In the genomic region with DNA sequence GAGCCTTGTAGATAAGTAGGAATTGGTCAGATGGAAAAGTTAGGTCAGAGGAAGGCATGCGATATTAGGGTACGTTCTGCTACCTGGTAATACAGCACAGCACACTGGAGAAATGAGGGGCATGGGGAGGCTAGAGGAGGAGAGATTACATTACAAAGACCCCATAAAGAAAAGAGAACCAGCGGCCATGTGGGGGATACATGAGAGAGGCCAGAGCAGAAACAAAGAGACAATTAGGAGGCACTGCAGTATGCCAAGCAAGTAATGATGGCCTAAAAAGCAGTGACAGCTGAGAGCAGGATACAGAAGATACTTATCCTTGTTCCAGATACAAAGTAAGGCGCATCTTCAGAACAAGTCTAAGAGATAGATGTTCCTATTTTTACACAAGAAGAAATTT, we compare ENCODE assay signal across 29 cellular contexts.
"Had no signal": no experiment of that assay in that cellular context is flagged by ENCODE, and none has a peak within 500 bp of the region (broad histone marks: within the 10 kb centered on the region; RNA-seq: fewer than 3 reads in every experiment).

No MANE protein-coding gene starts in this region.

- H3K27me3 Mint-ChIP-seq: activated CD4-positive, alpha-beta memory T cell treated with anti-CD3 and anti-CD28 coated beads for 36 hours; activated naive CD4-positive, alpha-beta T cell treated with anti-CD3 and anti-CD28 coated beads, Interleukin-2, amount 10 ng/mL, durations not matched to agents 7 days and 5 days; activated naive CD8-positive, alpha-beta T cell treated with anti-CD3 and anti-CD28 coated beads, Interleukin-2, amount 10 ng/mL, durations not matched to agents 7 days and 5 days; brain; T-helper 17 cell had no signal

- ATAC-seq: heart left ventricle; natural killer cell treated with Interleukin-12 subunit alpha and Interleukin-12 subunit beta and Interleukin-15 and Interleukin-18, amount 100 ng/mL, for 72 hours; T-helper 17 cell had no signal

- H3K4me1 Mint-ChIP-seq: activated CD4-positive, alpha-beta T cell treated with anti-CD3 and anti-CD28 coated beads, Interleukin-2, amount 10 ng/mL, durations not matched to agents 24 days and 14 days; activated naive CD4-positive, alpha-beta T cell treated with anti-CD3 and anti-CD28 coated beads, Interleukin-2, amount 10 ng/mL, durations not matched to agents 7 days and 5 days; activated naive CD8-positive, alpha-beta T cell treated with anti-CD3 and anti-CD28 coated beads, Interleukin-2, amount 10 ng/mL, durations not matched to agents 7 days and 5 days; T-helper 17 cell had no signal

- H3K9me3 ChIP-seq: ascending aorta, left ventricle myocardium inferior, tibial nerve had no signal

- DNase-seq: activated CD4-positive, alpha-beta memory T cell treated with anti-CD3 and anti-CD28 coated beads for 36 hours; activated CD4-positive, alpha-beta T cell treated with anti-CD3 and anti-CD28 coated beads, Interleukin-2, amount 10 ng/mL, durations not matched to agents 24 days and 14 days; activated CD4-positive, CD25-positive, alpha-beta regulatory T cell treated with anti-CD3 and anti-CD28 coated beads, Interleukin-2, amount 50 U/mL, for 72 hours; activated CD8-positive, alpha-beta memory T cell treated with anti-CD3 and anti-CD28 coated beads, Interleukin-2, amount 50 U/mL, for 4 hours; activated gamma-delta T cell; activated naive CD4-positive, alpha-beta T cell treated with anti-CD3 and anti-CD28 coated beads, Interleukin-2, amount 10 ng/mL, durations not matched to agents 7 days and 5 days; activated naive CD8-positive, alpha-beta T cell treated with anti-CD3 and anti-CD28 coated beads, Interleukin-2, amount 10 ng/mL, durations not matched to agents 7 days and 5 days; activated T-cell treated with anti-CD3 and anti-CD28 coated beads, Interleukin-2, amount 50 U/mL, for 1 hour; dorsolateral prefrontal cortex; effector memory CD4-positive, alpha-beta T cell; heart left ventricle; hypothalamus; left ventricle myocardium inferior; mesendoderm; stimulated activated CD4-positive, alpha-beta T cell treated with anti-CD3 and anti-CD28 coated beads, Interleukin-15, amount 100 ng/mL, for 24 hours; stimulated activated CD4-positive, alpha-beta T cell treated with anti-CD3 and anti-CD28 coated beads, Interleukin-2, amount 100 ng/mL, for 24 hours; stimulated activated naive CD4-positive, alpha-beta T cell treated with Interleukin-2 at 50 U/mL for 16 hours; T-helper 17 cell; T1000; WERI-Rb-1 had no signal

- H3K4me3 Mint-ChIP-seq: activated CD4-positive, alpha-beta memory T cell treated with anti-CD3 and anti-CD28 coated beads for 36 hours; activated CD4-positive, alpha-beta T cell treated with anti-CD3 and anti-CD28 coated beads, Interleukin-2, amount 10 ng/mL, durations not matched to agents 24 days and 14 days; activated naive CD4-positive, alpha-beta T cell treated with anti-CD3 and anti-CD28 coated beads, Interleukin-2, amount 10 ng/mL, durations not matched to agents 7 days and 5 days; activated naive CD8-positive, alpha-beta T cell treated with anti-CD3 and anti-CD28 coated beads, Interleukin-2, amount 10 ng/mL, durations not matched to agents 7 days and 5 days; activated T-helper 1 cell treated with anti-CD3 and anti-CD28 coated beads, Interleukin-12 subunit alpha, Interleukin-12 subunit beta, Interleukin-2, Interleukin-4 antibody, amounts not matched to agents 30 ng/mL and 10 ng/mL and 1 ng/mL, durations not matched to agents 14 hours and 24 hours and 36 hours; brain; natural killer cell treated with Interleukin-12 subunit alpha and Interleukin-12 subunit beta and Interleukin-15 and Interleukin-18, amount 100 ng/mL, for 72 hours; T-helper 17 cell had no signal

- H3K27ac ChIP-seq: ascending aorta, coronary artery, heart left ventricle, left ventricle myocardium inferior, neutrophil, tibial nerve, WERI-Rb-1 had no signal

- H3K27me3 ChIP-seq: ascending aorta, dorsolateral prefrontal cortex, heart left ventricle, neutrophil, tibial nerve had no signal

- H3K4me3 ChIP-seq: ascending aorta, coronary artery, dorsolateral prefrontal cortex, heart left ventricle, left ventricle myocardium inferior, lung, tibial nerve had no signal

- H3K36me3 Mint-ChIP-seq: natural killer cell treated with Interleukin-12 subunit alpha and Interleukin-12 subunit beta and Interleukin-15 and Interleukin-18, amount 100 ng/mL, for 72 hours had no signal

- H3K4me1 ChIP-seq: ascending aorta, tibial nerve had no signal

- H3K27ac Mint-ChIP-seq: activated CD4-positive, alpha-beta memory T cell treated with anti-CD3 and anti-CD28 coated beads for 36 hours; activated CD4-positive, alpha-beta T cell treated with anti-CD3 and anti-CD28 coated beads, Interleukin-2, amount 10 ng/mL, durations not matched to agents 24 days and 14 days; activated naive CD4-positive, alpha-beta T cell treated with anti-CD3 and anti-CD28 coated beads, Interleukin-2, amount 10 ng/mL, durations not matched to agents 7 days and 5 days; activated naive CD8-positive, alpha-beta T cell treated with anti-CD3 and anti-CD28 coated beads, Interleukin-2, amount 10 ng/mL, durations not matched to agents 7 days and 5 days; activated T-helper 1 cell treated with anti-CD3 and anti-CD28 coated beads, Interleukin-12 subunit alpha, Interleukin-12 subunit beta, Interleukin-2, Interleukin-4 antibody, amounts not matched to agents 30 ng/mL and 10 ng/mL and 1 ng/mL, durations not matched to agents 14 hours and 24 hours and 36 hours; natural killer cell treated with Interleukin-12 subunit alpha and Interleukin-12 subunit beta and Interleukin-15 and Interleukin-18, amount 100 ng/mL, for 72 hours; T-helper 17 cell had no signal

- FAIRE-seq: islet of Langerhans had no signal

- H3K9me3 Mint-ChIP-seq: activated CD4-positive, alpha-beta T cell treated with anti-CD3 and anti-CD28 coated beads, Interleukin-2, amount 10 ng/mL, durations not matched to agents 24 days and 14 days; activated T-helper 1 cell treated with anti-CD3 and anti-CD28 coated beads, Interleukin-12 subunit alpha, Interleukin-12 subunit beta, Interleukin-2, Interleukin-4 antibody, amounts not matched to agents 30 ng/mL and 10 ng/mL and 1 ng/mL, durations not matched to agents 14 hours and 24 hours and 36 hours; brain; natural killer cell treated with Interleukin-12 subunit alpha and Interleukin-12 subunit beta and Interleukin-15 and Interleukin-18, amount 100 ng/mL, for 72 hours had no signal
